ENCODE assay signal across 8 cellular contexts in genomic region chr22:23237201-23237798, GRCh38. TPM values are rescaled to one million over a fixed set of nuclear protein-coding genes. Genes with fewer than 3 reads are reported as not detected.
A peak's percentile ranks its signal among the peaks of the same experiment; 100 is the strongest.
DNase-seq lines count a peak whose midpoint lies in the region; ATAC-seq and TF ChIP-seq lines count a peak whose summit lies in the region.

No MANE protein-coding gene starts in this region.

- intact Hi-C loops in activated T-helper 1 cell treated with anti-CD3 and anti-CD28 coated beads, Interleukin-12 subunit alpha, Interleukin-12 subunit beta, Interleukin-2, Interleukin-4 antibody, amounts not matched to agents 30 ng/mL and 10 ng/mL and 1 ng/mL, durations not matched to agents 14 hours and 24 hours and 36 hours (cut with micrococcal nuclease): no loop called here
- intact Hi-C loops in tibial artery (cut with DNase I; ENCODE audit: low total_unique reads) (no loop called here), Calu3 (cut with micrococcal nuclease; ENCODE audit: unreplicated experiment) (no loop called here)

- H3K27me3 ChIP-seq in tibial artery (no peaks in the 10 kb centered on the region), foreskin keratinocyte (no peaks in the 10 kb centered on the region)

- no peak for ATAC-seq in activated T-cell treated with anti-CD3 and anti-CD28 coated beads, Interleukin-2, amount 50 U/mL, for 4 hours
- no peak for ATAC-seq in foreskin keratinocyte
- ATAC-seq in GM21390 (IDR thresholded peaks at IDR 0.05; ENCODE audit: unreplicated experiment): no peak

- peaks cover 0 to 88% (median 62%) of the 10 kb centered on the region in 4 donors for H3K4me1 ChIP-seq in tibial artery
- H3K4me1 ChIP-seq in foreskin keratinocyte: peaks cover 3% of the 10 kb centered on the region

- H3K36me3 Mint-ChIP-seq in activated T-cell treated with anti-CD3 and anti-CD28 coated beads, Interleukin-2, amount 50 U/mL, for 4 hours (ENCODE audit: insufficient read depth): peaks cover 10% of the 10 kb centered on the region
- H3K36me3 Mint-ChIP-seq in activated T-helper 1 cell treated with anti-CD3 and anti-CD28 coated beads, Interleukin-12 subunit alpha, Interleukin-12 subunit beta, Interleukin-2, Interleukin-4 antibody, amounts not matched to agents 30 ng/mL and 10 ng/mL and 1 ng/mL, durations not matched to agents 14 hours and 24 hours and 36 hours (ENCODE audit: low read depth): peaks cover 5% of the 10 kb centered on the region
- H3K36me3 Mint-ChIP-seq in Calu3 (ENCODE audit: insufficient read depth, unreplicated experiment): peaks cover 17% of the 10 kb centered on the region

- H3K9me3 Mint-ChIP-seq in activated T-cell treated with anti-CD3 and anti-CD28 coated beads, Interleukin-2, amount 50 U/mL, for 4 hours: no peaks in the 10 kb centered on the region
- peaks cover 3% of the 10 kb centered on the region for H3K9me3 Mint-ChIP-seq in activated T-helper 1 cell treated with anti-CD3 and anti-CD28 coated beads, Interleukin-12 subunit alpha, Interleukin-12 subunit beta, Interleukin-2, Interleukin-4 antibody, amounts not matched to agents 30 ng/mL and 10 ng/mL and 1 ng/mL, durations not matched to agents 14 hours and 24 hours and 36 hours
- no peaks in the 10 kb centered on the region for H3K9me3 Mint-ChIP-seq in Calu3 (ENCODE audit: low read depth, unreplicated experiment)

- DNase-seq in activated T-cell treated with anti-CD3 and anti-CD28 coated beads, Interleukin-2, amount 50 U/mL, for 4 hours: no peak
- no peak for DNase-seq in activated T-cell treated with anti-CD3 and anti-CD28 coated beads, Interleukin-2, amount 50 U/mL, for 1 hour
- no peak for DNase-seq in activated T-helper 1 cell treated with anti-CD3 and anti-CD28 coated beads, Interleukin-12 subunit alpha, Interleukin-12 subunit beta, Interleukin-2, Interleukin-4 antibody, amounts not matched to agents 30 ng/mL and 10 ng/mL and 1 ng/mL, durations not matched to agents 14 hours and 24 hours and 36 hours (ENCODE audit: low spot score)
- peak; percentile 58 for DNase-seq in iPS-NIHi11 (ENCODE audit: low spot score)
- peak in 1 of 2 donors; percentile 59 for DNase-seq in tibial artery
- no peak for DNase-seq in Calu3
- DNase-seq in foreskin keratinocyte: no peak

- no peaks in the 10 kb centered on the region for H3K36me3 ChIP-seq in tibial artery

- no peak for TF ChIP-seq CTCF in tibial artery (IDR thresholded peaks at IDR 0.05)
- TF ChIP-seq CTCF in Calu3 (IDR thresholded peaks at IDR 0.05; ENCODE audit: unreplicated experiment): no peak
- no peak for TF ChIP-seq CTCF in foreskin keratinocyte (conservative IDR thresholded peaks at IDR 0.05)

- no peak overlapping the region for H3K4me3 ChIP-seq in tibial artery

- H3K4me1 Mint-ChIP-seq in activated T-cell treated with anti-CD3 and anti-CD28 coated beads, Interleukin-2, amount 50 U/mL, for 4 hours (ENCODE audit: low read depth): peaks cover 81% of the 10 kb centered on the region
- H3K4me1 Mint-ChIP-seq in activated T-helper 1 cell treated with anti-CD3 and anti-CD28 coated beads, Interleukin-12 subunit alpha, Interleukin-12 subunit beta, Interleukin-2, Interleukin-4 antibody, amounts not matched to agents 30 ng/mL and 10 ng/mL and 1 ng/mL, durations not matched to agents 14 hours and 24 hours and 36 hours (ENCODE audit: low read depth): peaks cover 57% of the 10 kb centered on the region
- peaks cover 27% of the 10 kb centered on the region for H3K4me1 Mint-ChIP-seq in Calu3 (ENCODE audit: low read depth, unreplicated experiment)

- H3K27ac ChIP-seq in tibial artery: peak overlapping the region; percentile 63 to 66
- H3K27ac ChIP-seq in foreskin keratinocyte: no peak overlapping the region

- no peaks in the 10 kb centered on the region for H3K27me3 Mint-ChIP-seq in activated T-cell treated with anti-CD3 and anti-CD28 coated beads, Interleukin-2, amount 50 U/mL, for 4 hours (ENCODE audit: low read depth)
- no peaks in the 10 kb centered on the region for H3K27me3 Mint-ChIP-seq in activated T-helper 1 cell treated with anti-CD3 and anti-CD28 coated beads, Interleukin-12 subunit alpha, Interleukin-12 subunit beta, Interleukin-2, Interleukin-4 antibody, amounts not matched to agents 30 ng/mL and 10 ng/mL and 1 ng/mL, durations not matched to agents 14 hours and 24 hours and 36 hours (ENCODE audit: insufficient read depth)
- H3K27me3 Mint-ChIP-seq in Calu3 (ENCODE audit: unreplicated experiment): no peaks in the 10 kb centered on the region

- peak overlapping the region; percentile 35 for H3K4me3 Mint-ChIP-seq in activated T-cell treated with anti-CD3 and anti-CD28 coated beads, Interleukin-2, amount 50 U/mL, for 4 hours
- peak overlapping the region; percentile 19 for H3K4me3 Mint-ChIP-seq in activated T-helper 1 cell treated with anti-CD3 and anti-CD28 coated beads, Interleukin-12 subunit alpha, Interleukin-12 subunit beta, Interleukin-2, Interleukin-4 antibody, amounts not matched to agents 30 ng/mL and 10 ng/mL and 1 ng/mL, durations not matched to agents 14 hours and 24 hours and 36 hours
- no peak overlapping the region for H3K4me3 Mint-ChIP-seq in Calu3 (ENCODE audit: low read depth, unreplicated experiment)

- H3K27ac Mint-ChIP-seq in activated T-helper 1 cell treated with anti-CD3 and anti-CD28 coated beads, Interleukin-12 subunit alpha, Interleukin-12 subunit beta, Interleukin-2, Interleukin-4 antibody, amounts not matched to agents 30 ng/mL and 10 ng/mL and 1 ng/mL, durations not matched to agents 14 hours and 24 hours and 36 hours: peak overlapping the region; percentile 47
- H3K27ac Mint-ChIP-seq in Calu3 (ENCODE audit: unreplicated experiment): no peak overlapping the region

- no TSS peak for BruUV-seq in Calu3 (replicated peaks; lab: Mats Ljungman, UMichigan)

- CTCF ChIA-PET in Calu3 (lab: Charles Lee): no interaction called here

- H3K9me3 ChIP-seq in tibial artery: no peaks in the 10 kb centered on the region

RNA-seq across cellular contexts. Expression of gene BCR, which starts 57.0 kb away (rescaled TPM):
- total RNA-seq in activated T-cell treated with anti-CD3 and anti-CD28 coated beads, Interleukin-2, amount 50 U/mL, for 4 hours: 10 to 100 TPM; 58.2 to 63.1 (median 61.3) TPM
- total RNA-seq in activated T-helper 1 cell treated with anti-CD3 and anti-CD28 coated beads, Interleukin-12 subunit alpha, Interleukin-12 subunit beta, Interleukin-2, Interleukin-4 antibody, amounts not matched to agents 30 ng/mL and 10 ng/mL and 1 ng/mL, durations not matched to agents 14 hours and 24 hours and 36 hours: 56.8 and 62.0 TPM in 2 replicates
- 83.6 and 91.0 TPM in 2 replicates for total RNA-seq in Calu3 (2022)
- 55.6 and 58.1 TPM in 2 replicates for total RNA-seq in foreskin keratinocyte
- 32.6 and 37.5 TPM in 2 replicates for polyA plus RNA-seq in foreskin keratinocyte
